ENCODE assay signal across 1 cellular context in genomic region chr1:6098303-6099215, GRCh38.
TF ChIP-seq lines count a peak whose summit lies in the region.

No MANE protein-coding gene starts in this region.

TF ChIP-seq in H1, 55 proteins besides CTCF, POLR2A, EP300 and RAD21:
- TF ChIP-seq, protein P1, sequence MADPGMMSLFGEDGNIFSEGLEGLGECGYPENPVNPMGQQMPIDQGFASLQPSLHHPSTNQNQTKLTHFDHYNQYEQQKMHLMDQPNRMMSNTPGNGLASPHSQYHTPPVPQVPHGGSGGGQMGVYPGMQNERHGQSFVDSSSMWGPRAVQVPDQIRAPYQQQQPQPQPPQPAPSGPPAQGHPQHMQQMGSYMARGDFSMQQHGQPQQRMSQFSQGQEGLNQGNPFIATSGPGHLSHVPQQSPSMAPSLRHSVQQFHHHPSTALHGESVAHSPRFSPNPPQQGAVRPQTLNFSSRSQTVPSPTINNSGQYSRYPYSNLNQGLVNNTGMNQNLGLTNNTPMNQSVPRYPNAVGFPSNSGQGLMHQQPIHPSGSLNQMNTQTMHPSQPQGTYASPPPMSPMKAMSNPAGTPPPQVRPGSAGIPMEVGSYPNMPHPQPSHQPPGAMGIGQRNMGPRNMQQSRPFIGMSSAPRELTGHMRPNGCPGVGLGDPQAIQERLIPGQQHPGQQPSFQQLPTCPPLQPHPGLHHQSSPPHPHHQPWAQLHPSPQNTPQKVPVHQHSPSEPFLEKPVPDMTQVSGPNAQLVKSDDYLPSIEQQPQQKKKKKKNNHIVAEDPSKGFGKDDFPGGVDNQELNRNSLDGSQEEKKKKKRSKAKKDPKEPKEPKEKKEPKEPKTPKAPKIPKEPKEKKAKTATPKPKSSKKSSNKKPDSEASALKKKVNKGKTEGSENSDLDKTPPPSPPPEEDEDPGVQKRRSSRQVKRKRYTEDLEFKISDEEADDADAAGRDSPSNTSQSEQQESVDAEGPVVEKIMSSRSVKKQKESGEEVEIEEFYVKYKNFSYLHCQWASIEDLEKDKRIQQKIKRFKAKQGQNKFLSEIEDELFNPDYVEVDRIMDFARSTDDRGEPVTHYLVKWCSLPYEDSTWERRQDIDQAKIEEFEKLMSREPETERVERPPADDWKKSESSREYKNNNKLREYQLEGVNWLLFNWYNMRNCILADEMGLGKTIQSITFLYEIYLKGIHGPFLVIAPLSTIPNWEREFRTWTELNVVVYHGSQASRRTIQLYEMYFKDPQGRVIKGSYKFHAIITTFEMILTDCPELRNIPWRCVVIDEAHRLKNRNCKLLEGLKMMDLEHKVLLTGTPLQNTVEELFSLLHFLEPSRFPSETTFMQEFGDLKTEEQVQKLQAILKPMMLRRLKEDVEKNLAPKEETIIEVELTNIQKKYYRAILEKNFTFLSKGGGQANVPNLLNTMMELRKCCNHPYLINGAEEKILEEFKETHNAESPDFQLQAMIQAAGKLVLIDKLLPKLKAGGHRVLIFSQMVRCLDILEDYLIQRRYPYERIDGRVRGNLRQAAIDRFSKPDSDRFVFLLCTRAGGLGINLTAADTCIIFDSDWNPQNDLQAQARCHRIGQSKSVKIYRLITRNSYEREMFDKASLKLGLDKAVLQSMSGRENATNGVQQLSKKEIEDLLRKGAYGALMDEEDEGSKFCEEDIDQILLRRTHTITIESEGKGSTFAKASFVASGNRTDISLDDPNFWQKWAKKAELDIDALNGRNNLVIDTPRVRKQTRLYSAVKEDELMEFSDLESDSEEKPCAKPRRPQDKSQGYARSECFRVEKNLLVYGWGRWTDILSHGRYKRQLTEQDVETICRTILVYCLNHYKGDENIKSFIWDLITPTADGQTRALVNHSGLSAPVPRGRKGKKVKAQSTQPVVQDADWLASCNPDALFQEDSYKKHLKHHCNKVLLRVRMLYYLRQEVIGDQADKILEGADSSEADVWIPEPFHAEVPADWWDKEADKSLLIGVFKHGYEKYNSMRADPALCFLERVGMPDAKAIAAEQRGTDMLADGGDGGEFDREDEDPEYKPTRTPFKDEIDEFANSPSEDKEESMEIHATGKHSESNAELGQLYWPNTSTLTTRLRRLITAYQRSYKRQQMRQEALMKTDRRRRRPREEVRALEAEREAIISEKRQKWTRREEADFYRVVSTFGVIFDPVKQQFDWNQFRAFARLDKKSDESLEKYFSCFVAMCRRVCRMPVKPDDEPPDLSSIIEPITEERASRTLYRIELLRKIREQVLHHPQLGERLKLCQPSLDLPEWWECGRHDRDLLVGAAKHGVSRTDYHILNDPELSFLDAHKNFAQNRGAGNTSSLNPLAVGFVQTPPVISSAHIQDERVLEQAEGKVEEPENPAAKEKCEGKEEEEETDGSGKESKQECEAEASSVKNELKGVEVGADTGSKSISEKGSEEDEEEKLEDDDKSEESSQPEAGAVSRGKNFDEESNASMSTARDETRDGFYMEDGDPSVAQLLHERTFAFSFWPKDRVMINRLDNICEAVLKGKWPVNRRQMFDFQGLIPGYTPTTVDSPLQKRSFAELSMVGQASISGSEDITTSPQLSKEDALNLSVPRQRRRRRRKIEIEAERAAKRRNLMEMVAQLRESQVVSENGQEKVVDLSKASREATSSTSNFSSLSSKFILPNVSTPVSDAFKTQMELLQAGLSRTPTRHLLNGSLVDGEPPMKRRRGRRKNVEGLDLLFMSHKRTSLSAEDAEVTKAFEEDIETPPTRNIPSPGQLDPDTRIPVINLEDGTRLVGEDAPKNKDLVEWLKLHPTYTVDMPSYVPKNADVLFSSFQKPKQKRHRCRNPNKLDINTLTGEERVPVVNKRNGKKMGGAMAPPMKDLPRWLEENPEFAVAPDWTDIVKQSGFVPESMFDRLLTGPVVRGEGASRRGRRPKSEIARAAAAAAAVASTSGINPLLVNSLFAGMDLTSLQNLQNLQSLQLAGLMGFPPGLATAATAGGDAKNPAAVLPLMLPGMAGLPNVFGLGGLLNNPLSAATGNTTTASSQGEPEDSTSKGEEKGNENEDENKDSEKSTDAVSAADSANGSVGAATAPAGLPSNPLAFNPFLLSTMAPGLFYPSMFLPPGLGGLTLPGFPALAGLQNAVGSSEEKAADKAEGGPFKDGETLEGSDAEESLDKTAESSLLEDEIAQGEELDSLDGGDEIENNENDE (IDR thresholded peaks at IDR 0.05; ENCODE audit: insufficient replicate concordance, low read length): no peak
- TF ChIP-seq TAF7 (optimal IDR thresholded peaks at IDR 0.05; ENCODE audit: borderline replicate concordance, low read depth, low read length): no peak
- no peak for TF ChIP-seq PHF8 (conservative IDR thresholded peaks at IDR 0.05; ENCODE audit: low read depth, low read length)
- no peak for TF ChIP-seq KDM1A (IDR thresholded peaks at IDR 0.05; ENCODE audit: borderline replicate concordance, low read length)
- no peak for TF ChIP-seq KDM5A (IDR thresholded peaks at IDR 0.05; ENCODE audit: low read length)
- TF ChIP-seq CREB1 (IDR thresholded peaks at IDR 0.05): no peak
- TF ChIP-seq USF2 (IDR thresholded peaks at IDR 0.05; ENCODE audit: low read length): no peak
- TF ChIP-seq SIN3A (conservative IDR thresholded peaks at IDR 0.05 in 1 of 2, IDR thresholded peaks at IDR 0.05 in 1 of 2; ENCODE audit: low read depth in 1 of 2, low read length in 2 of 2): no peak
- TF ChIP-seq, protein P2, sequence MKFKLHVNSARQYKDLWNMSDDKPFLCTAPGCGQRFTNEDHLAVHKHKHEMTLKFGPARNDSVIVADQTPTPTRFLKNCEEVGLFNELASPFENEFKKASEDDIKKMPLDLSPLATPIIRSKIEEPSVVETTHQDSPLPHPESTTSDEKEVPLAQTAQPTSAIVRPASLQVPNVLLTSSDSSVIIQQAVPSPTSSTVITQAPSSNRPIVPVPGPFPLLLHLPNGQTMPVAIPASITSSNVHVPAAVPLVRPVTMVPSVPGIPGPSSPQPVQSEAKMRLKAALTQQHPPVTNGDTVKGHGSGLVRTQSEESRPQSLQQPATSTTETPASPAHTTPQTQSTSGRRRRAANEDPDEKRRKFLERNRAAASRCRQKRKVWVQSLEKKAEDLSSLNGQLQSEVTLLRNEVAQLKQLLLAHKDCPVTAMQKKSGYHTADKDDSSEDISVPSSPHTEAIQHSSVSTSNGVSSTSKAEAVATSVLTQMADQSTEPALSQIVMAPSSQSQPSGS (IDR thresholded peaks at IDR 0.05; ENCODE audit: low read length): no peak
- no peak for TF ChIP-seq HDAC2 (IDR thresholded peaks at IDR 0.05; ENCODE audit: borderline replicate concordance in 1 of 2, low read depth in 2 of 2, low read length in 2 of 2)
- no peak for TF ChIP-seq CBX5 (IDR thresholded peaks at IDR 0.05; ENCODE audit: low read depth, low read length)
